Comparison of ENCODE assay signal across 23 cellular contexts in genomic region chr21:32956257-32956656, GRCh38.
"Had no signal": no experiment of that assay in that cellular context is flagged by ENCODE, and none has a peak within 500 bp of the region (broad histone marks: within the 10 kb centered on the region; RNA-seq: fewer than 3 reads in every experiment).

No MANE protein-coding gene starts in this region.

- H3K36me3 Mint-ChIP-seq: mesothelial cell of epicardium had no signal

- H3K79me2 ChIP-seq: hepatocyte, parathyroid adenoma had no signal

- H3K4me3 ChIP-seq: body of pancreas, esophagus muscularis mucosa, hepatocyte, left ventricle myocardium inferior, tibial nerve had no signal

- DNase-seq: activated B cell treated with CpG ODN at 0.5 μM for 24 hours; activated CD4-positive, alpha-beta T cell treated with anti-CD3 and anti-CD28 coated beads for 36 hours; activated CD4-positive, alpha-beta T cell treated with anti-CD3 and anti-CD28 coated beads, Interleukin-2, amount 50 U/mL, for 4 hours; activated effector memory CD4-positive, alpha-beta T cell treated with Interleukin-2 at 50 U/mL for 16 hours; activated naive CD4-positive, alpha-beta T cell treated with anti-CD3 and anti-CD28 coated beads for 36 hours; activated T-cell treated with anti-CD3 and anti-CD28 coated beads, Interleukin-2, amount 50 U/mL, for 72 hours; body of pancreas; dermis blood vessel endothelial cell; effector memory CD8-positive, alpha-beta T cell; glutamatergic neuron; immature natural killer cell; kidney glomerular epithelial cell; left ventricle myocardium inferior; naive thymus-derived CD8-positive, alpha-beta T cell; right cardiac atrium; stimulated activated CD4-positive, alpha-beta T cell treated with anti-CD3 and anti-CD28 coated beads, Interleukin-4, amount 100 ng/mL, for 24 hours; stimulated activated naive CD8-positive, alpha-beta T cell treated with anti-CD3 and anti-CD28 coated beads, Interleukin-15, Interleukin-2, amounts not matched to agents 100 U/mL and 50 U/mL, for 24 hours; T-helper 1 cell had no signal

- H3K9me3 Mint-ChIP-seq: activated B cell treated with CpG ODN at 0.5 μM for 24 hours; activated naive CD4-positive, alpha-beta T cell treated with anti-CD3 and anti-CD28 coated beads for 36 hours; activated T-cell treated with anti-CD3 and anti-CD28 coated beads, Interleukin-2, amount 50 U/mL, for 72 hours; effector memory CD8-positive, alpha-beta T cell; immature natural killer cell; naive thymus-derived CD8-positive, alpha-beta T cell had no signal

- H3K9ac ChIP-seq: parathyroid adenoma had no signal

- H3K4me2 ChIP-seq: hepatocyte had no signal

- H3K36me3 ChIP-seq: esophagus muscularis mucosa, left ventricle myocardium inferior, tibial nerve had no signal

- H3K4me3 Mint-ChIP-seq: activated B cell treated with CpG ODN at 0.5 μM for 24 hours; activated CD4-positive, alpha-beta T cell treated with anti-CD3 and anti-CD28 coated beads for 36 hours; activated naive CD4-positive, alpha-beta T cell treated with anti-CD3 and anti-CD28 coated beads for 36 hours; activated T-cell treated with anti-CD3 and anti-CD28 coated beads, Interleukin-2, amount 50 U/mL, for 72 hours; effector memory CD8-positive, alpha-beta T cell; immature natural killer cell; mesothelial cell of epicardium; naive thymus-derived CD8-positive, alpha-beta T cell had no signal

- H3K4me1 ChIP-seq: body of pancreas, esophagus muscularis mucosa, left ventricle myocardium inferior, parathyroid adenoma, tibial nerve had no signal

- H3K27ac ChIP-seq: body of pancreas, esophagus muscularis mucosa, hepatocyte, left ventricle myocardium inferior, parathyroid adenoma, tibial nerve had no signal

- H3K9me3 ChIP-seq: body of pancreas, esophagus muscularis mucosa, left ventricle myocardium inferior, tibial nerve had no signal

- H2AFZ ChIP-seq: hepatocyte, parathyroid adenoma had no signal

- H3K4me1 Mint-ChIP-seq: activated B cell treated with CpG ODN at 0.5 μM for 24 hours; activated CD4-positive, alpha-beta T cell treated with anti-CD3 and anti-CD28 coated beads for 36 hours; mesothelial cell of epicardium had no signal

- ATAC-seq: activated CD4-positive, alpha-beta T cell treated with anti-CD3 and anti-CD28 coated beads for 36 hours; activated T-cell treated with anti-CD3 and anti-CD28 coated beads, Interleukin-2, amount 50 U/mL, for 72 hours; body of pancreas; effector memory CD8-positive, alpha-beta T cell; naive thymus-derived CD8-positive, alpha-beta T cell; right cardiac atrium; stimulated activated naive CD8-positive, alpha-beta T cell treated with anti-CD3 and anti-CD28 coated beads, Interleukin-15, Interleukin-2, amounts not matched to agents 100 U/mL and 50 U/mL, for 24 hours had no signal

- H3K27ac Mint-ChIP-seq: activated B cell treated with CpG ODN at 0.5 μM for 24 hours; activated CD4-positive, alpha-beta T cell treated with anti-CD3 and anti-CD28 coated beads for 36 hours; activated naive CD4-positive, alpha-beta T cell treated with anti-CD3 and anti-CD28 coated beads for 36 hours; effector memory CD8-positive, alpha-beta T cell; immature natural killer cell; mesothelial cell of epicardium; naive thymus-derived CD8-positive, alpha-beta T cell had no signal
